In genomic region chr1:93595266-93595665, GRCh38 we compare ENCODE assay signal across 14 cellular contexts.
DNase-seq lines count a peak whose midpoint lies in the region; TF ChIP-seq lines count a peak whose summit lies in the region.
"Had no signal": no experiment of that assay in that cellular context is flagged by ENCODE, and none has a peak within 500 bp of the region (broad histone marks: within the 10 kb centered on the region; RNA-seq: fewer than 3 reads in every experiment).

No MANE protein-coding gene starts in this region.

- H3K27ac Mint-ChIP-seq in Caco-2 (ENCODE audit: unreplicated experiment) (peak overlapping the region; percentile 15), nephron (peak overlapping the region; percentile 83 to 94 (median 85))

- H3K9me3 Mint-ChIP-seq in Caco-2 (ENCODE audit: unreplicated experiment), result no peaks in the 10 kb centered on the region
- no peaks in the 10 kb centered on the region for H3K9me3 Mint-ChIP-seq in nephron

- H3K27ac ChIP-seq in esophagus muscularis mucosa (replicated peaks in 1 of 4) (peak overlapping the region; percentile 52 to 65 (median 60)), spleen (no peak overlapping the region)

- H3K4me1 ChIP-seq in Caco-2 (peaks cover 45% of the 10 kb centered on the region), esophagus muscularis mucosa (peaks cover 78 to 90% (median 86%) of the 10 kb centered on the region in 4 donors), spleen (peaks cover 0 to 22% (median 13%) of the 10 kb centered on the region in 6 donors)

- BruUV-seq in Caco-2 (replicated peaks; lab: Mats Ljungman, UMichigan), result no TSS peak

- intact Hi-C loops in Caco-2 (cut with micrococcal nuclease; ENCODE audit: unreplicated experiment) (no loop called here), esophagus muscularis mucosa (cut with DNase I) (no loop called here), spleen (cut with DNase I; ENCODE audit: low total_unique reads) (no loop called here)

- no peak for TF ChIP-seq EP300 in esophagus muscularis mucosa (IDR thresholded peaks at IDR 0.05)

- no peaks in the 10 kb centered on the region for H3K9me3 ChIP-seq in Caco-2
- no peaks in the 10 kb centered on the region for H3K9me3 ChIP-seq in esophagus muscularis mucosa
- no peaks in the 10 kb centered on the region for H3K9me3 ChIP-seq in spleen
- H3K9me3 ChIP-seq: MG63 had no signal

- TF ChIP-seq POLR2A in esophagus muscularis mucosa (IDR thresholded peaks at IDR 0.05; ENCODE audit: low read depth), result no peak
- no peak for TF ChIP-seq POLR2A in spleen (IDR thresholded peaks at IDR 0.05)

- TF ChIP-seq CTCF in Caco-2 (IDR thresholded peaks at IDR 0.05; ENCODE audit: insufficient read depth in 1 of 2, low read depth in 1 of 2, low read length in 1 of 2, severe bottlenecking in 1 of 2, unreplicated experiment in 1 of 2), result no peak
- no peak for TF ChIP-seq CTCF in esophagus muscularis mucosa (IDR thresholded peaks at IDR 0.05)
- no peak for TF ChIP-seq CTCF in nephron (IDR thresholded peaks at IDR 0.05; ENCODE audit: unreplicated experiment in 3 of 3)
- no peak for TF ChIP-seq CTCF in spleen (IDR thresholded peaks at IDR 0.05 in 8 of 11, conservative IDR thresholded peaks at IDR 0.05 in 3 of 11)

- H3K27me3 Mint-ChIP-seq in Caco-2 (ENCODE audit: insufficient read depth, unreplicated experiment), result no peaks in the 10 kb centered on the region
- peaks cover 3% of the 10 kb centered on the region for H3K27me3 Mint-ChIP-seq in nephron (ENCODE audit: low read depth)

- no peaks in the 10 kb centered on the region for H3K36me3 ChIP-seq in Caco-2 (ENCODE audit: control insufficient read depth, insufficient read depth, low read length)
- peaks cover 0 to 16% (median 6%) of the 10 kb centered on the region in 4 donors for H3K36me3 ChIP-seq in esophagus muscularis mucosa
- peaks cover 0 to 5% (median 0%) of the 10 kb centered on the region in 6 donors for H3K36me3 ChIP-seq in spleen

- no peak for DNase-seq in Caco-2
- DNase-seq in RPMI7951 (ENCODE audit: low read depth), result peak; percentile 68
- no peak for DNase-seq in esophagus muscularis mucosa (ENCODE audit: extremely low spot score)
- DNase-seq in NCI-H510A treated with DMSO at 0.1 percent for 48 hours (lab: John Stamatoyannopoulos, UW), result no peak
- no peak for DNase-seq in spleen
- DNase-seq in NCI-H2081 treated with DMSO at 0.1 percent for 48 hours (lab: John Stamatoyannopoulos, UW), result no peak
- no peak for DNase-seq in NCI-H1105 treated with DMSO at 0.1 percent for 48 hours (lab: John Stamatoyannopoulos, UW)
- DNase-seq: AML-193; cerebellar nuclear complex; DMS79 treated with DMSO at 0.1 percent for 48 hours; MG63; stimulated activated CD8-positive, alpha-beta memory T cell treated with anti-CD3 and anti-CD28 coated beads, Interleukin-4, amount 100 ng/mL, for 48 hours; T1000 had no signal

- POLR2A ChIA-PET in Caco-2 (lab: Charles Lee), result no interaction called here

- 24% methylated on average over 2 of the region's 2 CpGs for WGBS in esophagus muscularis mucosa
- 84 to 90% (median 86%) methylated on average over 2 of the region's 2 CpGs for WGBS in spleen, 5 donors

- H3K4me3 ChIP-seq in Caco-2 (ENCODE audit: low read depth, low read length) (no peak overlapping the region), esophagus muscularis mucosa (no peak overlapping the region), spleen (no peak overlapping the region)
- H3K4me3 ChIP-seq: MG63 had no signal

- H3K4me1 Mint-ChIP-seq in Caco-2 (ENCODE audit: low read depth, unreplicated experiment) (peaks cover 38% of the 10 kb centered on the region), nephron (peaks cover 91% of the 10 kb centered on the region)

- H3K27me3 ChIP-seq in Caco-2 (replicated peaks; ENCODE audit: control insufficient read depth, insufficient read depth, low read length), result no peaks in the 10 kb centered on the region
- H3K27me3 ChIP-seq in esophagus muscularis mucosa, result no peaks in the 10 kb centered on the region
- H3K27me3 ChIP-seq in spleen (replicated peaks in 1 of 7), result no peaks in the 10 kb centered on the region
- H3K27me3 ChIP-seq: MG63 had no signal

- H3K36me3 Mint-ChIP-seq in Caco-2 (ENCODE audit: insufficient read depth, unreplicated experiment) (peaks cover 6% of the 10 kb centered on the region), nephron (ENCODE audit: low read depth) (peaks cover 6% of the 10 kb centered on the region)

- CTCF ChIA-PET in Caco-2 (lab: Charles Lee), result no interaction called here

- H3K4me3 Mint-ChIP-seq in Caco-2 (ENCODE audit: unreplicated experiment), result no peak overlapping the region
- H3K4me3 Mint-ChIP-seq in nephron, result peak overlapping the region in 2 of 3 experiments; percentile 4

Comparison
In these comparisons a context has a peak if more than half of its experiments do, and no peak if none do; other contexts are left out.
1. H3K27ac ChIP-seq: peak in esophagus muscularis mucosa (4 of 4); none in spleen (0 of 8).